9 cellular contexts compared by ENCODE assay signal in genomic region chr19:49987159-49987698, GRCh38. TPM values are rescaled to one million over a fixed set of nuclear protein-coding genes. Genes with fewer than 3 reads are reported as not detected.
DNase-seq lines count a peak whose midpoint lies in the region; ATAC-seq and TF ChIP-seq lines count a peak whose summit lies in the region.
"Had no signal": no experiment of that assay in that cellular context is flagged by ENCODE, and none has a peak within 500 bp of the region (broad histone marks: within the 10 kb centered on the region; RNA-seq: fewer than 3 reads in every experiment).

No MANE protein-coding gene starts in this region.

- ATAC-seq in activated B cell treated with CpG ODN at 0.5 μM for 24 hours (ENCODE audit: low read depth): peak; percentile 86

- no peak overlapping the region for H3K4me3 Mint-ChIP-seq in activated B cell treated with CpG ODN at 0.5 μM for 24 hours
- H3K4me3 Mint-ChIP-seq: stimulated activated naive CD8-positive, alpha-beta T cell treated with anti-CD3 and anti-CD28 coated beads, Interleukin-15, Interleukin-2, amounts not matched to agents 100 ng/mL and 50 ng/mL, for 24 hours had no signal

- no peak for TF ChIP-seq CTCF in activated B cell treated with CpG ODN at 0.5 μM for 24 hours (IDR thresholded peaks at IDR 0.05)
- TF ChIP-seq CTCF in coronary artery (IDR thresholded peaks at IDR 0.05): no peak

- H3K36me3 Mint-ChIP-seq in activated B cell treated with CpG ODN at 0.5 μM for 24 hours (ENCODE audit: low read depth): peaks cover 71% of the 10 kb centered on the region

- POLR2A ChIA-PET in activated B cell treated with CpG ODN at 0.5 μM for 24 hours (lab: Charles Lee): interaction anchor here (0.7 to 1.8 kb wide), 2 partner anchors 58 to 397 kb away, joined by 5 to 8 read pairs; partner anchors contain the start of genes ATF5 and NUP62

- H3K27me3 Mint-ChIP-seq in activated B cell treated with CpG ODN at 0.5 μM for 24 hours: no peaks in the 10 kb centered on the region
- H3K27me3 Mint-ChIP-seq: stimulated activated naive CD8-positive, alpha-beta T cell treated with anti-CD3 and anti-CD28 coated beads, Interleukin-15, Interleukin-2, amounts not matched to agents 100 ng/mL and 50 ng/mL, for 24 hours had no signal

- CTCF ChIA-PET in activated B cell treated with CpG ODN at 0.5 μM for 24 hours (lab: Charles Lee): no interaction called here

- 0 out of 2 replicates have a peak, but pooled peaks have one; percentile 35 for TF ChIP-seq EP300 in Ishikawa (IDR thresholded peaks at IDR 0.05; ENCODE audit: borderline replicate concordance)

- intact Hi-C loops in activated B cell treated with CpG ODN at 0.5 μM for 24 hours (cut with micrococcal nuclease): loop anchor here (2.0 kb wide), 1 partner anchor 38 kb away; the partner anchor contains the start of gene VRK3

- no peak overlapping the region for H3K27ac Mint-ChIP-seq in activated B cell treated with CpG ODN at 0.5 μM for 24 hours
- H3K27ac Mint-ChIP-seq: stimulated activated naive CD8-positive, alpha-beta T cell treated with anti-CD3 and anti-CD28 coated beads, Interleukin-15, Interleukin-2, amounts not matched to agents 100 ng/mL and 50 ng/mL, for 24 hours had no signal

- TF ChIP-seq RAD21 in Ishikawa (IDR thresholded peaks at IDR 0.05; ENCODE audit: low read depth): peak; percentile 34

- peaks cover 2% of the 10 kb centered on the region for H3K4me1 Mint-ChIP-seq in activated B cell treated with CpG ODN at 0.5 μM for 24 hours

- H3K9me3 Mint-ChIP-seq in activated B cell treated with CpG ODN at 0.5 μM for 24 hours: peaks cover 3% of the 10 kb centered on the region
- H3K9me3 Mint-ChIP-seq: stimulated activated naive CD8-positive, alpha-beta T cell treated with anti-CD3 and anti-CD28 coated beads, Interleukin-15, Interleukin-2, amounts not matched to agents 100 ng/mL and 50 ng/mL, for 24 hours had no signal

- DNase-seq in CD1c-positive myeloid dendritic cell (ENCODE audit: extremely low spot score) (peak; percentile 97), activated B cell treated with CpG ODN at 0.5 μM for 24 hours (peak; percentile 69), T47D (ENCODE audit: low read depth in 1 of 2, low spot score in 1 of 2) (peak; percentile 46 to 98), inferior parietal cortex (ENCODE audit: extremely low spot score) (peak; percentile 74), coronary artery (ENCODE audit: low spot score) (no peak), NCI-H345 treated with DMSO at 0.1 percent for 48 hours (lab: John Stamatoyannopoulos, UW; ENCODE audit: unreplicated experiment) (no peak)
- DNase-seq in stimulated activated CD4-positive, alpha-beta T cell treated with anti-CD3 and anti-CD28 coated beads, Interleukin-15, amount 100 ng/mL, for 48 hours (ENCODE audit: low read depth in 2 of 2): peak; percentile 66

- in situ Hi-C loops in T47D (cut with HindIII; ENCODE audit: low pct_unique_long_range_greater_than_20kb, low sequenced_read_pairs): no loop called here

- no peak overlapping the region for H3K27ac ChIP-seq in coronary artery

- H3K4me3 ChIP-seq in coronary artery: no peak overlapping the region

TF ChIP-seq in Ishikawa, 13 proteins besides CTCF, POLR2A, EP300 and RAD21:
- TF ChIP-seq TCF12 (IDR thresholded peaks at IDR 0.05; ENCODE audit: low read depth) (peak; percentile 74; the same call in 1 of the 2 replicates), TEAD4 (IDR thresholded peaks at IDR 0.05) (peak; percentile 59), ZBTB7A (IDR thresholded peaks at IDR 0.05; ENCODE audit: low read depth) (no peak), TAF1 (IDR thresholded peaks at IDR 0.05; ENCODE audit: low read depth) (no peak), CREB1 (IDR thresholded peaks at IDR 0.05; ENCODE audit: low read depth) (0 out of 2 replicates have a peak, but pooled peaks have one; percentile 23), NFIC (IDR thresholded peaks at IDR 0.05) (0 out of 2 replicates have a peak, but pooled peaks have one; percentile 44), FOXM1 (IDR thresholded peaks at IDR 0.05; ENCODE audit: borderline replicate concordance, low read depth) (no peak), EGR1 (IDR thresholded peaks at IDR 0.05) (no peak), MAX (IDR thresholded peaks at IDR 0.05) (peak; percentile 98), YY1 (IDR thresholded peaks at IDR 0.05; ENCODE audit: low read depth) (peak; percentile 74), CEBPB (IDR thresholded peaks at IDR 0.05) (no peak)
- TF ChIP-seq, protein P1, sequence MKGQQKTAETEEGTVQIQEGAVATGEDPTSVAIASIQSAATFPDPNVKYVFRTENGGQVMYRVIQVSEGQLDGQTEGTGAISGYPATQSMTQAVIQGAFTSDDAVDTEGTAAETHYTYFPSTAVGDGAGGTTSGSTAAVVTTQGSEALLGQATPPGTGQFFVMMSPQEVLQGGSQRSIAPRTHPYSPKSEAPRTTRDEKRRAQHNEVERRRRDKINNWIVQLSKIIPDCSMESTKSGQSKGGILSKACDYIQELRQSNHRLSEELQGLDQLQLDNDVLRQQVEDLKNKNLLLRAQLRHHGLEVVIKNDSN (IDR thresholded peaks at IDR 0.05): peak; percentile 56; the same call in 1 of the 2 replicates
- TF ChIP-seq, protein P2, sequence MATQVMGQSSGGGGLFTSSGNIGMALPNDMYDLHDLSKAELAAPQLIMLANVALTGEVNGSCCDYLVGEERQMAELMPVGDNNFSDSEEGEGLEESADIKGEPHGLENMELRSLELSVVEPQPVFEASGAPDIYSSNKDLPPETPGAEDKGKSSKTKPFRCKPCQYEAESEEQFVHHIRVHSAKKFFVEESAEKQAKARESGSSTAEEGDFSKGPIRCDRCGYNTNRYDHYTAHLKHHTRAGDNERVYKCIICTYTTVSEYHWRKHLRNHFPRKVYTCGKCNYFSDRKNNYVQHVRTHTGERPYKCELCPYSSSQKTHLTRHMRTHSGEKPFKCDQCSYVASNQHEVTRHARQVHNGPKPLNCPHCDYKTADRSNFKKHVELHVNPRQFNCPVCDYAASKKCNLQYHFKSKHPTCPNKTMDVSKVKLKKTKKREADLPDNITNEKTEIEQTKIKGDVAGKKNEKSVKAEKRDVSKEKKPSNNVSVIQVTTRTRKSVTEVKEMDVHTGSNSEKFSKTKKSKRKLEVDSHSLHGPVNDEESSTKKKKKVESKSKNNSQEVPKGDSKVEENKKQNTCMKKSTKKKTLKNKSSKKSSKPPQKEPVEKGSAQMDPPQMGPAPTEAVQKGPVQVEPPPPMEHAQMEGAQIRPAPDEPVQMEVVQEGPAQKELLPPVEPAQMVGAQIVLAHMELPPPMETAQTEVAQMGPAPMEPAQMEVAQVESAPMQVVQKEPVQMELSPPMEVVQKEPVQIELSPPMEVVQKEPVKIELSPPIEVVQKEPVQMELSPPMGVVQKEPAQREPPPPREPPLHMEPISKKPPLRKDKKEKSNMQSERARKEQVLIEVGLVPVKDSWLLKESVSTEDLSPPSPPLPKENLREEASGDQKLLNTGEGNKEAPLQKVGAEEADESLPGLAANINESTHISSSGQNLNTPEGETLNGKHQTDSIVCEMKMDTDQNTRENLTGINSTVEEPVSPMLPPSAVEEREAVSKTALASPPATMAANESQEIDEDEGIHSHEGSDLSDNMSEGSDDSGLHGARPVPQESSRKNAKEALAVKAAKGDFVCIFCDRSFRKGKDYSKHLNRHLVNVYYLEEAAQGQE (IDR thresholded peaks at IDR 0.05; ENCODE audit: low read depth): peak; percentile 98

RNA-seq across cellular contexts. Expression of gene SIGLEC11, which starts 26.3 kb away (rescaled TPM):
- not detected in 2 replicates for total RNA-seq in activated B cell treated with CpG ODN at 0.5 μM for 24 hours

RNA-seq across cellular contexts. Expression of gene VRK3, which starts 37.9 kb away (rescaled TPM):
- total RNA-seq in activated B cell treated with CpG ODN at 0.5 μM for 24 hours: 71.1 and 82.6 TPM in 2 replicates

RNA-seq across cellular contexts. Expression of gene ZNF473, which starts 38.6 kb away (rescaled TPM):
- total RNA-seq in activated B cell treated with CpG ODN at 0.5 μM for 24 hours: 10.5 and 14.2 TPM in 2 replicates

RNA-seq across cellular contexts. Expression of gene NUP62, which starts 57.9 kb away (rescaled TPM):
- 96.8 and 114 TPM in 2 replicates for total RNA-seq in activated B cell treated with CpG ODN at 0.5 μM for 24 hours

RNA-seq across cellular contexts. Expression of gene ATF5, which starts 58.2 kb away (rescaled TPM):
- 198 and 199 TPM in 2 replicates for total RNA-seq in activated B cell treated with CpG ODN at 0.5 μM for 24 hours

Comparison
In these comparisons a context has a peak if more than half of its experiments do, and no peak if none do; other contexts are left out.
1. DNase-seq: peak in CD1c-positive myeloid dendritic cell (single experiment), activated B cell treated with CpG ODN at 0.5 μM for 24 hours (single experiment), T47D (2 of 2), inferior parietal cortex (single experiment) and stimulated activated CD4-positive, alpha-beta T cell treated with anti-CD3 and anti-CD28 coated beads, Interleukin-15, amount 100 ng/mL, for 48 hours (2 of 2); none in coronary artery (single experiment) and NCI-H345 treated with DMSO at 0.1 percent for 48 hours (single experiment).